23 cellular contexts compared by ENCODE assay signal in genomic region chr2:239235311-239235710, GRCh38.
DNase-seq lines count a peak whose midpoint lies in the region; ATAC-seq and TF ChIP-seq lines count a peak whose summit lies in the region.
"Had no signal": no experiment of that assay in that cellular context is flagged by ENCODE, and none has a peak within 500 bp of the region (broad histone marks: within the 10 kb centered on the region; RNA-seq: fewer than 3 reads in every experiment).

No MANE protein-coding gene starts in this region.

- peaks cover 19% of the 10 kb centered on the region for H3K36me3 Mint-ChIP-seq in CD4-positive, alpha-beta T cell (ENCODE audit: low read depth)
- peaks cover 17% of the 10 kb centered on the region for H3K36me3 Mint-ChIP-seq in dendritic cell treated with granulocyte-macrophage colony-stimulating factor and Interleukin-4, amounts not matched to agents 40 ng/mL and 50 ng/mL, for 4 days (ENCODE audit: low read depth)

- H3K4me3 Mint-ChIP-seq in CD4-positive, alpha-beta T cell, result no peak overlapping the region
- no peak overlapping the region for H3K4me3 Mint-ChIP-seq in dendritic cell treated with granulocyte-macrophage colony-stimulating factor and Interleukin-4, amounts not matched to agents 40 ng/mL and 50 ng/mL, for 4 days

- no peak overlapping the region for H2AFZ ChIP-seq in trophoblast cell (ENCODE audit: insufficient read depth, low read length, poor library complexity)

- no peaks in the 10 kb centered on the region for H3K9me3 Mint-ChIP-seq in CD4-positive, alpha-beta T cell
- no peaks in the 10 kb centered on the region for H3K9me3 Mint-ChIP-seq in dendritic cell treated with granulocyte-macrophage colony-stimulating factor and Interleukin-4, amounts not matched to agents 40 ng/mL and 50 ng/mL, for 4 days
- H3K9me3 Mint-ChIP-seq: CD4-positive, alpha-beta memory T cell had no signal

- H4K8ac ChIP-seq in trophoblast cell (ENCODE audit: low read depth, low read length), result no peak overlapping the region

- no peak overlapping the region for H3K14ac ChIP-seq in trophoblast cell (ENCODE audit: low read length)

- H3K79me1 ChIP-seq in trophoblast cell (ENCODE audit: low read length), result no peaks in the 10 kb centered on the region

- no peak for DNase-seq in CD4-positive, alpha-beta T cell
- DNase-seq in suprapubic skin (ENCODE audit: low spot score in 2 of 2) (peak; percentile 41 to 51), GM13977 (ENCODE audit: low spot score) (no peak), trophoblast cell (no peak), activated gamma-delta T cell treated with Interleukin-2 at 50 U/mL for 16 hours (no peak)
- DNase-seq: ACHN; CD4-positive, alpha-beta memory T cell; DMS153; GF-D8; GOT3; KBM-7; NCI-H1048; NCI-H1436; NCI-H1930; NCI-H2171; NCI-H526; SW 1271 had no signal

- H3K27ac ChIP-seq in CD4-positive, alpha-beta T cell (ENCODE audit: low read depth, low read length), result no peak overlapping the region
- peak overlapping the region; percentile 26 for H3K27ac ChIP-seq in KOPT-K1 (ENCODE audit: low read depth, low read length, poor library complexity, severe bottlenecking)
- H3K27ac ChIP-seq in suprapubic skin, result no peak overlapping the region
- H3K27ac ChIP-seq in trophoblast cell (ENCODE audit: low read depth, low read length), result no peak overlapping the region
- H3K27ac ChIP-seq: SJSA1 had no signal

- no peak overlapping the region for H4K12ac ChIP-seq in trophoblast cell (ENCODE audit: low read depth, low read length)

- no peak overlapping the region for H3K18ac ChIP-seq in trophoblast cell (ENCODE audit: low read length)

- in situ Hi-C loops in GM13977 (cut with MboI; ENCODE audit: low pct_unique_long_range_greater_than_20kb, low sequenced_read_pairs, unreplicated experiment), result no loop called here

- no peak overlapping the region for H4K91ac ChIP-seq in trophoblast cell (ENCODE audit: low read depth, low read length)

- H3K27me3 ChIP-seq in CD4-positive, alpha-beta T cell (ENCODE audit: control insufficient read depth, insufficient read depth, low read length), result no peaks in the 10 kb centered on the region
- H3K27me3 ChIP-seq in suprapubic skin (no peaks in the 10 kb centered on the region), trophoblast cell (ENCODE audit: insufficient read depth, low read length) (no peaks in the 10 kb centered on the region)
- H3K27me3 ChIP-seq: SJSA1 had no signal

- no peak overlapping the region for H3K9ac ChIP-seq in trophoblast cell (ENCODE audit: low read length)

- peak overlapping the region; percentile 80 for H3K27ac Mint-ChIP-seq in CD4-positive, alpha-beta T cell
- peak overlapping the region; percentile 85 for H3K27ac Mint-ChIP-seq in dendritic cell treated with granulocyte-macrophage colony-stimulating factor and Interleukin-4, amounts not matched to agents 40 ng/mL and 50 ng/mL, for 4 days

- H3K4me3 ChIP-seq in suprapubic skin, result no peak overlapping the region
- no peak overlapping the region for H3K4me3 ChIP-seq in trophoblast cell (ENCODE audit: low read depth, low read length)
- H3K4me3 ChIP-seq: GM12878, SJSA1 had no signal

- no peak for ATAC-seq in CD4-positive, alpha-beta T cell (ENCODE audit: poor library complexity)
- ATAC-seq: HepG2, Panc1 had no signal

- intact Hi-C loops in CD4-positive, alpha-beta T cell (cut with DNase I, micrococcal nuclease), result no loop called here
- intact Hi-C loops in dendritic cell treated with granulocyte-macrophage colony-stimulating factor and Interleukin-4, amounts not matched to agents 40 ng/mL and 50 ng/mL, for 4 days (cut with micrococcal nuclease), result no loop called here

- H3K4me1 ChIP-seq in suprapubic skin, result peaks cover 21% of the 10 kb centered on the region
- peaks cover 0 to 4% of the 10 kb centered on the region in 2 experiments for H3K4me1 ChIP-seq in trophoblast cell (ENCODE audit: control insufficient read depth in 1 of 2, insufficient read depth in 2 of 2, low read length in 2 of 2)
- H3K4me1 ChIP-seq: SJSA1 had no signal

- H3K79me2 ChIP-seq in trophoblast cell (ENCODE audit: control insufficient read depth, insufficient read depth, low read length, poor library complexity), result no peaks in the 10 kb centered on the region

- no peak for TF ChIP-seq POLR2A in suprapubic skin (IDR thresholded peaks at IDR 0.05)

- H3K23ac ChIP-seq in trophoblast cell (ENCODE audit: low read length), result no peak overlapping the region

- no peak overlapping the region for H2AK5ac ChIP-seq in trophoblast cell (ENCODE audit: low read length)

- H3K36me3 ChIP-seq in KOPT-K1 (ENCODE audit: insufficient read depth, low read length), result peaks cover 33% of the 10 kb centered on the region
- no peaks in the 10 kb centered on the region for H3K36me3 ChIP-seq in suprapubic skin
- H3K36me3 ChIP-seq in trophoblast cell (ENCODE audit: control insufficient read depth in 1 of 2, insufficient read depth in 2 of 2, low read length in 2 of 2), result no peaks in the 10 kb centered on the region
- H3K36me3 ChIP-seq: SJSA1 had no signal

- H2BK5ac ChIP-seq in trophoblast cell (ENCODE audit: low read depth, low read length, poor library complexity), result no peak overlapping the region

- H3K4me1 Mint-ChIP-seq in CD4-positive, alpha-beta T cell (ENCODE audit: low read depth), result peaks cover 75% of the 10 kb centered on the region
- H3K4me1 Mint-ChIP-seq in dendritic cell treated with granulocyte-macrophage colony-stimulating factor and Interleukin-4, amounts not matched to agents 40 ng/mL and 50 ng/mL, for 4 days (ENCODE audit: low read depth), result peaks cover 91% of the 10 kb centered on the region

- H3K9me3 ChIP-seq in CD4-positive, alpha-beta T cell (ENCODE audit: control insufficient read depth, low read length), result no peaks in the 10 kb centered on the region
- no peaks in the 10 kb centered on the region for H3K9me3 ChIP-seq in KOPT-K1 (ENCODE audit: insufficient read depth, low read length, poor library complexity, severe bottlenecking)
- no peaks in the 10 kb centered on the region for H3K9me3 ChIP-seq in suprapubic skin
- H3K9me3 ChIP-seq in trophoblast cell (ENCODE audit: insufficient read depth, low read depth, low read length), result no peaks in the 10 kb centered on the region
- H3K9me3 ChIP-seq: SJSA1 had no signal

- H2BK120ac ChIP-seq in trophoblast cell (ENCODE audit: insufficient read depth, low read length, poor library complexity), result no peak overlapping the region

- CTCF ChIA-PET in CD4-positive, alpha-beta T cell (lab: Charles Lee), result no interaction called here

- POLR2A ChIA-PET in CD4-positive, alpha-beta T cell (lab: Charles Lee), result interaction anchor here (1.4 kb wide), 1 partner anchor 166 kb away, joined by 6 read pairs; the partner anchor contains the start of gene HDAC4

- no peak overlapping the region for H3K4me2 ChIP-seq in trophoblast cell (ENCODE audit: low read length)

- no peak overlapping the region for H2BK12ac ChIP-seq in trophoblast cell (ENCODE audit: low read length)

- H3K4ac ChIP-seq in trophoblast cell (ENCODE audit: low read depth, low read length), result no peak overlapping the region

- no peaks in the 10 kb centered on the region for H3K27me3 Mint-ChIP-seq in CD4-positive, alpha-beta T cell
- no peaks in the 10 kb centered on the region for H3K27me3 Mint-ChIP-seq in dendritic cell treated with granulocyte-macrophage colony-stimulating factor and Interleukin-4, amounts not matched to agents 40 ng/mL and 50 ng/mL, for 4 days
- H3K27me3 Mint-ChIP-seq: CD4-positive, alpha-beta memory T cell had no signal

- no peak for TF ChIP-seq CTCF in CD4-positive, alpha-beta T cell (IDR thresholded peaks at IDR 0.05)
- TF ChIP-seq CTCF in suprapubic skin (IDR thresholded peaks at IDR 0.05) (no peak), GM13977 (IDR thresholded peaks at IDR 0.05; ENCODE audit: extremely low read depth, insufficient read depth, missing control alignments) (no peak)

- WGBS in suprapubic skin, result 96% methylated on average over 11 of the region's 11 CpGs
- WGBS in trophoblast cell (ENCODE audit: extremely low coverage, insufficient coverage, insufficient read length), result no CpG with 5 or more reads among the region's 11 CpGs

- no peak for TF ChIP-seq EP300 in suprapubic skin (IDR thresholded peaks at IDR 0.05)

Comparison
In these comparisons a context has a peak if more than half of its experiments do, and no peak if none do; other contexts are left out.
1. DNase-seq: peak in suprapubic skin (2 of 2); none in CD4-positive, alpha-beta T cell (0 of 10), GM13977 (single experiment), trophoblast cell (0 of 2) and activated gamma-delta T cell treated with Interleukin-2 at 50 U/mL for 16 hours (single experiment).